Comparison of ENCODE assay signal across 13 cellular contexts in genomic region chr1:13782634-13782995, GRCh38.
DNase-seq lines count a peak whose midpoint lies in the region; ATAC-seq and TF ChIP-seq lines count a peak whose summit lies in the region.
"Had no signal": no experiment of that assay in that cellular context is flagged by ENCODE, and none has a peak within 500 bp of the region (broad histone marks: within the 10 kb centered on the region; RNA-seq: fewer than 3 reads in every experiment).

No MANE protein-coding gene starts in this region.

- no peak for ATAC-seq in naive thymus-derived CD4-positive, alpha-beta T cell
- ATAC-seq in HG03521 (IDR thresholded peaks at IDR 0.05; ENCODE audit: unreplicated experiment) (no peak), HG03354 (IDR thresholded peaks at IDR 0.05; ENCODE audit: poor library complexity, severe bottlenecking, unreplicated experiment) (no peak)

- H3K4me3 ChIP-seq in naive thymus-derived CD4-positive, alpha-beta T cell (ENCODE audit: low read length), result no peak overlapping the region
- H3K4me3 ChIP-seq: transverse colon had no signal

- POLR2A ChIA-PET in naive thymus-derived CD4-positive, alpha-beta T cell (lab: Charles Lee), result no interaction called here

- TF ChIP-seq CTCF in chondrocyte (IDR thresholded peaks at IDR 0.05), result no peak
- no peak for TF ChIP-seq CTCF in type B pancreatic cell (conservative IDR thresholded peaks at IDR 0.05)

- no peaks in the 10 kb centered on the region for H3K27me3 ChIP-seq in naive thymus-derived CD4-positive, alpha-beta T cell (ENCODE audit: control insufficient read depth in 2 of 2, insufficient read depth in 2 of 2, low read length in 2 of 2)
- H3K27me3 ChIP-seq: transverse colon had no signal

- H3K9me3 Mint-ChIP-seq in activated T-cell treated with anti-CD3 and anti-CD28 coated beads, Interleukin-2, amount 50 U/mL, for 24 hours, result no peaks in the 10 kb centered on the region
- no peaks in the 10 kb centered on the region for H3K9me3 Mint-ChIP-seq in chondrocyte (ENCODE audit: low read depth)
- H3K9me3 Mint-ChIP-seq in naive thymus-derived CD4-positive, alpha-beta T cell, result no peaks in the 10 kb centered on the region
- H3K9me3 Mint-ChIP-seq in type B pancreatic cell, result no peaks in the 10 kb centered on the region
- H3K9me3 Mint-ChIP-seq: activated naive CD8-positive, alpha-beta T cell treated with anti-CD3 and anti-CD28 coated beads, Interleukin-2, amount 10 ng/mL, durations not matched to agents 7 days and 5 days had no signal

- no peak overlapping the region for H3K4me3 Mint-ChIP-seq in activated T-cell treated with anti-CD3 and anti-CD28 coated beads, Interleukin-2, amount 50 U/mL, for 24 hours
- no peak overlapping the region for H3K4me3 Mint-ChIP-seq in chondrocyte (ENCODE audit: unreplicated experiment)
- H3K4me3 Mint-ChIP-seq in naive thymus-derived CD4-positive, alpha-beta T cell, result peak overlapping the region in 1 of 10 donors; percentile 6
- H3K4me3 Mint-ChIP-seq in type B pancreatic cell, result no peak overlapping the region
- H3K4me3 Mint-ChIP-seq: activated naive CD8-positive, alpha-beta T cell treated with anti-CD3 and anti-CD28 coated beads, Interleukin-2, amount 10 ng/mL, durations not matched to agents 7 days and 5 days had no signal

- H3K27ac Mint-ChIP-seq in activated T-cell treated with anti-CD3 and anti-CD28 coated beads, Interleukin-2, amount 50 U/mL, for 24 hours, result peak overlapping the region; percentile 76
- H3K27ac Mint-ChIP-seq in chondrocyte (ENCODE audit: unreplicated experiment) (peak overlapping the region; percentile 94), type B pancreatic cell (peak overlapping the region; percentile 16)
- peak overlapping the region in 8 of 9 donors; percentile 34 to 77 (median 62) for H3K27ac Mint-ChIP-seq in naive thymus-derived CD4-positive, alpha-beta T cell
- H3K27ac Mint-ChIP-seq: activated naive CD8-positive, alpha-beta T cell treated with anti-CD3 and anti-CD28 coated beads, Interleukin-2, amount 10 ng/mL, durations not matched to agents 7 days and 5 days had no signal

- peaks cover 0 to 96% (median 21%) of the 10 kb centered on the region in 3 experiments for H3K36me3 ChIP-seq in naive thymus-derived CD4-positive, alpha-beta T cell (ENCODE audit: control insufficient read depth in 2 of 3, insufficient read depth in 3 of 3, low read length in 3 of 3)

- intact Hi-C loops in naive thymus-derived CD4-positive, alpha-beta T cell (cut with micrococcal nuclease), result no loop called here

- no peak for DNase-seq in activated T-cell treated with anti-CD3 and anti-CD28 coated beads, Interleukin-2, amount 50 U/mL, for 24 hours
- no peak for DNase-seq in activated T-cell treated with anti-CD3 and anti-CD28 coated beads, Interleukin-2, amount 50 U/mL, for 1 hour
- DNase-seq in chondrocyte (ENCODE audit: low spot score) (no peak), type B pancreatic cell (ENCODE audit: extremely low spot score, unreplicated experiment) (no peak), amniotic stem cell (lab: John Stamatoyannopoulos, UW) (no peak)
- DNase-seq in naive thymus-derived CD4-positive, alpha-beta T cell, result no peak
- DNase-seq: activated naive CD8-positive, alpha-beta T cell treated with anti-CD3 and anti-CD28 coated beads, Interleukin-2, amount 10 ng/mL, durations not matched to agents 7 days and 5 days; DMS53; kidney glomerular epithelial cell; NCI-H1694; transverse colon had no signal

- no peaks in the 10 kb centered on the region for H3K27me3 Mint-ChIP-seq in activated T-cell treated with anti-CD3 and anti-CD28 coated beads, Interleukin-2, amount 50 U/mL, for 24 hours
- H3K27me3 Mint-ChIP-seq in chondrocyte (ENCODE audit: low read depth) (no peaks in the 10 kb centered on the region), type B pancreatic cell (no peaks in the 10 kb centered on the region)
- H3K27me3 Mint-ChIP-seq in naive thymus-derived CD4-positive, alpha-beta T cell, result no peaks in the 10 kb centered on the region
- H3K27me3 Mint-ChIP-seq: activated naive CD8-positive, alpha-beta T cell treated with anti-CD3 and anti-CD28 coated beads, Interleukin-2, amount 10 ng/mL, durations not matched to agents 7 days and 5 days had no signal

- no peaks in the 10 kb centered on the region for H3K4me1 ChIP-seq in naive thymus-derived CD4-positive, alpha-beta T cell (ENCODE audit: control insufficient read depth in 2 of 2, insufficient read depth in 2 of 2, low read length in 2 of 2)

- peaks cover 69% of the 10 kb centered on the region for H3K4me1 Mint-ChIP-seq in activated T-cell treated with anti-CD3 and anti-CD28 coated beads, Interleukin-2, amount 50 U/mL, for 24 hours (ENCODE audit: low read depth)
- H3K4me1 Mint-ChIP-seq in chondrocyte (ENCODE audit: low read depth) (peaks cover 66% of the 10 kb centered on the region), type B pancreatic cell (ENCODE audit: unreplicated experiment) (peaks cover 24% of the 10 kb centered on the region)
- H3K4me1 Mint-ChIP-seq in naive thymus-derived CD4-positive, alpha-beta T cell, result peaks cover 36 to 81% (median 77%) of the 10 kb centered on the region in 7 donors

- no peak overlapping the region for H3K27ac ChIP-seq in naive thymus-derived CD4-positive, alpha-beta T cell (ENCODE audit: low read depth, low read length)

- H3K9me3 ChIP-seq in naive thymus-derived CD4-positive, alpha-beta T cell (ENCODE audit: control insufficient read depth in 2 of 3, low read length in 3 of 3), result no peaks in the 10 kb centered on the region
- H3K9me3 ChIP-seq: transverse colon had no signal

- H3K36me3 Mint-ChIP-seq in activated T-cell treated with anti-CD3 and anti-CD28 coated beads, Interleukin-2, amount 50 U/mL, for 24 hours (ENCODE audit: low read depth), result peaks cover 16% of the 10 kb centered on the region
- H3K36me3 Mint-ChIP-seq in chondrocyte (ENCODE audit: low read depth), result peaks cover 21% of the 10 kb centered on the region
- H3K36me3 Mint-ChIP-seq in naive thymus-derived CD4-positive, alpha-beta T cell, result peaks cover 0 to 70% (median 38%) of the 10 kb centered on the region in 5 donors
- H3K36me3 Mint-ChIP-seq in type B pancreatic cell, result peaks cover 27% of the 10 kb centered on the region

- CTCF ChIA-PET in naive thymus-derived CD4-positive, alpha-beta T cell (lab: Charles Lee), result interaction anchor here (1.2 kb wide), 1 partner anchor 119 kb away, joined by 3 read pairs; no protein-coding TSS in a partner anchor

Comparison
In these comparisons a context has a peak if more than half of its experiments do, and no peak if none do; other contexts are left out.
1. H3K27ac Mint-ChIP-seq: peak in every context shown above with its lines; median percentile 94 in chondrocyte; 76 in activated T-cell treated with anti-CD3 and anti-CD28 coated beads, Interleukin-2, amount 50 U/mL, for 24 hours; 62 in naive thymus-derived CD4-positive, alpha-beta T cell; 16 in type B pancreatic cell.